Comparison of ENCODE assay signal across 8 cellular contexts in genomic region chr2:105287692-105288091, GRCh38. TPM values are rescaled to one million over a fixed set of nuclear protein-coding genes. Genes with fewer than 3 reads are reported as not detected.
DNase-seq lines count a peak whose midpoint lies in the region; ATAC-seq and TF ChIP-seq lines count a peak whose summit lies in the region.

No MANE protein-coding gene starts in this region.

- ATAC-seq in HG02588 (IDR thresholded peaks at IDR 0.05; ENCODE audit: unreplicated experiment), result no peak

- DNase-seq in NCI-H510A treated with DMSO at 0.1 percent for 48 hours (lab: John Stamatoyannopoulos, UW), result peak; percentile 16
- DNase-seq in NCI-H510A (lab: John Stamatoyannopoulos, UW), result no peak
- DNase-seq in HT-29 (ENCODE audit: low spot score), result peak; percentile 54
- DNase-seq in UCSD-AML1 (lab: John Stamatoyannopoulos, UW; ENCODE audit: unreplicated experiment), result peak; percentile 19
- peak; percentile 61 for DNase-seq in fibroblast of villous mesenchyme (ENCODE audit: low read depth)
- peak; percentile 18 for DNase-seq in stimulated activated CD4-positive, alpha-beta T cell treated with anti-CD3 and anti-CD28 coated beads, Interleukin-12 subunit alpha, Interleukin-12 subunit beta, amount 100 ng/mL, for 4 hours
- no peak for DNase-seq in midbrain (lab: John Stamatoyannopoulos, UW)

- TF ChIP-seq CTCF in fibroblast of villous mesenchyme (IDR thresholded peaks at IDR 0.05; ENCODE audit: insufficient read depth, low read depth, low read length), result peak; percentile 55

- H3K4me3 ChIP-seq in fibroblast of villous mesenchyme (ENCODE audit: low read depth, low read length), result no peak overlapping the region

RNA-seq across cellular contexts. Expression of gene TGFBRAP1, which starts 41.8 kb away (rescaled TPM):
- 35.0 and 35.8 TPM in 2 replicates for total RNA-seq in HT-29 (2014; rRNA removed; shearing (Covaris generic))
- 29.4 and 33.2 TPM in 2 replicates for total RNA-seq in fibroblast of villous mesenchyme

RNA-seq across cellular contexts. Expression of gene GPR45, which starts 46.1 kb away (rescaled TPM):
- total RNA-seq in HT-29 (2014; rRNA removed; shearing (Covaris generic)), result not detected in 2 replicates
- not detected in 2 replicates for total RNA-seq in fibroblast of villous mesenchyme

RNA-seq across cellular contexts. Expression of gene C2orf49, which starts 49.6 kb away (rescaled TPM):
- total RNA-seq in HT-29 (2014; rRNA removed; shearing (Covaris generic)), result 6.7 and 7.7 TPM in 2 replicates
- 12.9 and 23.7 TPM in 2 replicates for total RNA-seq in fibroblast of villous mesenchyme

Comparison
In these comparisons a context has a peak if more than half of its experiments do, and no peak if none do; other contexts are left out.
1. DNase-seq: peak in NCI-H510A treated with DMSO at 0.1 percent for 48 hours (single experiment), HT-29 (single experiment), UCSD-AML1 (single experiment), fibroblast of villous mesenchyme (single experiment) and stimulated activated CD4-positive, alpha-beta T cell treated with anti-CD3 and anti-CD28 coated beads, Interleukin-12 subunit alpha, Interleukin-12 subunit beta, amount 100 ng/mL, for 4 hours (single experiment); none in NCI-H510A (single experiment) and midbrain (single experiment).